1 cellular context compared by ENCODE assay signal in genomic region chr1:116508984-116509980, GRCh38.
TF ChIP-seq lines count a peak whose summit lies in the region.

No MANE protein-coding gene starts in this region.

TF ChIP-seq in K562, 482 proteins besides CTCF, POLR2A, EP300 and RAD21 (continued from another document):
- TF ChIP-seq ETS1 (conservative IDR thresholded peaks at IDR 0.05; ENCODE audit: control insufficient read depth, low read depth, low read length) (no peak), NFE2 (IDR thresholded peaks at IDR 0.05; ENCODE audit: low read depth) (peak; percentile 1; the same call in 1 of the 2 replicates), SRSF7 (optimal IDR thresholded peaks at IDR 0.05; ENCODE audit: low read depth, low read length) (no peak), FOXK2 (conservative IDR thresholded peaks at IDR 0.05 in 1 of 2, IDR thresholded peaks at IDR 0.05 in 1 of 2; ENCODE audit: low read depth in 2 of 2) (no peak), CREBBP (IDR thresholded peaks at IDR 0.05; ENCODE audit: low read depth, low read length) (no peak), DDX20 (tag; IDR thresholded peaks at IDR 0.05; ENCODE audit: low read depth) (no peak), ZNF24 (IDR thresholded peaks at IDR 0.05) (no peak), RREB1 (CRISPR knock-in tag; IDR thresholded peaks at IDR 0.05) (no peak)
- TF ChIP-seq, protein P1, sequence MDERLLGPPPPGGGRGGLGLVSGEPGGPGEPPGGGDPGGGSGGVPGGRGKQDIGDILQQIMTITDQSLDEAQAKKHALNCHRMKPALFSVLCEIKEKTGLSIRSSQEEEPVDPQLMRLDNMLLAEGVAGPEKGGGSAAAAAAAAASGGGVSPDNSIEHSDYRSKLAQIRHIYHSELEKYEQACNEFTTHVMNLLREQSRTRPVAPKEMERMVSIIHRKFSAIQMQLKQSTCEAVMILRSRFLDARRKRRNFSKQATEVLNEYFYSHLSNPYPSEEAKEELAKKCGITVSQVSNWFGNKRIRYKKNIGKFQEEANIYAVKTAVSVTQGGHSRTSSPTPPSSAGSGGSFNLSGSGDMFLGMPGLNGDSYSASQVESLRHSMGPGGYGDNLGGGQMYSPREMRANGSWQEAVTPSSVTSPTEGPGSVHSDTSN (CRISPR knock-in tag; IDR thresholded peaks at IDR 0.05; ENCODE audit: low read depth), result no peak
- TF ChIP-seq, protein P1 (tag; conservative IDR thresholded peaks at IDR 0.05; ENCODE audit: low read depth), result no peak
- TF ChIP-seq, protein P2, sequence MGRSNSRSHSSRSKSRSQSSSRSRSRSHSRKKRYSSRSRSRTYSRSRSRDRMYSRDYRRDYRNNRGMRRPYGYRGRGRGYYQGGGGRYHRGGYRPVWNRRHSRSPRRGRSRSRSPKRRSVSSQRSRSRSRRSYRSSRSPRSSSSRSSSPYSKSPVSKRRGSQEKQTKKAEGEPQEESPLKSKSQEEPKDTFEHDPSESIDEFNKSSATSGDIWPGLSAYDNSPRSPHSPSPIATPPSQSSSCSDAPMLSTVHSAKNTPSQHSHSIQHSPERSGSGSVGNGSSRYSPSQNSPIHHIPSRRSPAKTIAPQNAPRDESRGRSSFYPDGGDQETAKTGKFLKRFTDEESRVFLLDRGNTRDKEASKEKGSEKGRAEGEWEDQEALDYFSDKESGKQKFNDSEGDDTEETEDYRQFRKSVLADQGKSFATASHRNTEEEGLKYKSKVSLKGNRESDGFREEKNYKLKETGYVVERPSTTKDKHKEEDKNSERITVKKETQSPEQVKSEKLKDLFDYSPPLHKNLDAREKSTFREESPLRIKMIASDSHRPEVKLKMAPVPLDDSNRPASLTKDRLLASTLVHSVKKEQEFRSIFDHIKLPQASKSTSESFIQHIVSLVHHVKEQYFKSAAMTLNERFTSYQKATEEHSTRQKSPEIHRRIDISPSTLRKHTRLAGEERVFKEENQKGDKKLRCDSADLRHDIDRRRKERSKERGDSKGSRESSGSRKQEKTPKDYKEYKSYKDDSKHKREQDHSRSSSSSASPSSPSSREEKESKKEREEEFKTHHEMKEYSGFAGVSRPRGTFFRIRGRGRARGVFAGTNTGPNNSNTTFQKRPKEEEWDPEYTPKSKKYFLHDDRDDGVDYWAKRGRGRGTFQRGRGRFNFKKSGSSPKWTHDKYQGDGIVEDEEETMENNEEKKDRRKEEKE (IDR thresholded peaks at IDR 0.05; ENCODE audit: borderline replicate concordance in 1 of 2, control insufficient read depth in 1 of 2, low read depth in 2 of 2, low read length in 1 of 2), result no peak
